In genomic region chr7:157444843-157445135, GRCh38 we compare ENCODE assay signal across 20 cellular contexts.
DNase-seq lines count a peak whose midpoint lies in the region; ATAC-seq, FAIRE-seq and TF ChIP-seq lines count a peak whose summit lies in the region.
"Had no signal": no experiment of that assay in that cellular context is flagged by ENCODE, and none has a peak within 500 bp of the region (broad histone marks: within the 10 kb centered on the region; RNA-seq: fewer than 3 reads in every experiment).

No MANE protein-coding gene starts in this region.

- H3K14ac ChIP-seq in neuronal stem cell (ENCODE audit: low read length), result no peak overlapping the region

- no peaks in the 10 kb centered on the region for H3K9me3 ChIP-seq in kidney (ENCODE audit: control insufficient read depth in 1 of 2, low read length in 2 of 2)
- H3K9me3 ChIP-seq in neuronal stem cell (replicated peaks in 1 of 2; ENCODE audit: control insufficient read depth in 2 of 2, insufficient read depth in 1 of 2, low read depth in 1 of 2, low read length in 2 of 2), result peaks cover 8 to 27% of the 10 kb centered on the region in 2 donors
- H3K9me3 ChIP-seq: HAP-1 had no signal

- H4K91ac ChIP-seq in neuronal stem cell (ENCODE audit: low read depth, low read length, poor library complexity), result no peak overlapping the region

- no peak overlapping the region for H2BK5ac ChIP-seq in neuronal stem cell (ENCODE audit: low read length)

- no peaks in the 10 kb centered on the region for H3K27me3 ChIP-seq in neuronal stem cell (ENCODE audit: control insufficient read depth in 3 of 3, insufficient read depth in 3 of 3, low read depth in 1 of 3, low read length in 3 of 3)

- no peak overlapping the region for H3K18ac ChIP-seq in neuronal stem cell (ENCODE audit: low read length)

- H3K4me1 ChIP-seq in kidney (ENCODE audit: control insufficient read depth in 1 of 2, insufficient read depth in 1 of 2, low read depth in 1 of 2, low read length in 2 of 2), result no peaks in the 10 kb centered on the region
- no peaks in the 10 kb centered on the region for H3K4me1 ChIP-seq in neuronal stem cell (ENCODE audit: control insufficient read depth in 2 of 2, insufficient read depth in 1 of 2, low read depth in 1 of 2, low read length in 2 of 2)
- H3K4me1 ChIP-seq: HAP-1 had no signal

- no peak overlapping the region for H3K4ac ChIP-seq in neuronal stem cell (ENCODE audit: low read length)

- WGBS in neuronal stem cell (ENCODE audit: extremely low coverage in 2 of 2, insufficient read length in 2 of 2, insufficient replicate concordance in 1 of 2), 2 donors, result no CpG with 5 or more reads among the region's 9 CpGs

- H3K9ac ChIP-seq in kidney (ENCODE audit: low read length in 2 of 2), result no peak overlapping the region
- H3K9ac ChIP-seq in neuronal stem cell (ENCODE audit: low read depth, low read length, poor library complexity), result no peak overlapping the region

- no peak for TF ChIP-seq CTCF in kidney (IDR thresholded peaks at IDR 0.05; ENCODE audit: borderline replicate concordance, extremely low read depth, insufficient read depth)

- no peaks in the 10 kb centered on the region for H3K36me3 ChIP-seq in kidney (ENCODE audit: control insufficient read depth in 1 of 2, insufficient read depth in 2 of 2, low read length in 2 of 2)
- no peaks in the 10 kb centered on the region for H3K36me3 ChIP-seq in neuronal stem cell (replicated peaks in 1 of 2; ENCODE audit: control insufficient read depth in 2 of 2, insufficient read depth in 2 of 2, low read length in 2 of 2)
- H3K36me3 ChIP-seq: HAP-1 had no signal

- DNase-seq in activated effector memory CD4-positive, alpha-beta T cell treated with anti-CD3 and anti-CD28 coated beads, Interleukin-2, amount 50 U/mL, for 16 hours, result peak; percentile 36
- no peak for DNase-seq in activated effector memory CD4-positive, alpha-beta T cell treated with Interleukin-2 at 50 U/mL for 16 hours
- DNase-seq in kidney, result peak; percentile 33
- DNase-seq in neuronal stem cell (ENCODE audit: low spot score), result no peak
- DNase-seq in KG1 (lab: John Stamatoyannopoulos, UW), result no peak
- DNase-seq in COLO668 (lab: John Stamatoyannopoulos, UW; ENCODE audit: unreplicated experiment), result no peak
- DNase-seq: ACHN; CD4-positive, alpha-beta memory T cell; COR-L47; DMS153; DMS79 treated with DMSO at 0.1 percent for 48 hours; EL had no signal

- H3K27ac ChIP-seq in kidney (ENCODE audit: low read depth in 2 of 2, low read length in 2 of 2) (no peak overlapping the region), neuronal stem cell (replicated peaks; ENCODE audit: low read length) (no peak overlapping the region)
- H3K27ac ChIP-seq: C4-2B had no signal

- H3K4me3 ChIP-seq in kidney (ENCODE audit: low read length in 2 of 2) (no peak overlapping the region), neuronal stem cell (ENCODE audit: low read length in 2 of 2) (no peak overlapping the region)
- H3K4me3 ChIP-seq: HAP-1 had no signal

- no peak overlapping the region for H2BK12ac ChIP-seq in neuronal stem cell (ENCODE audit: low read length)

- H4K8ac ChIP-seq in neuronal stem cell (ENCODE audit: low read depth, low read length), result no peak overlapping the region

- FAIRE-seq in kidney (lab: Jason Lieb, UNC), result no peak
- FAIRE-seq: D721Med, G401.6, GM12891, GM19239, H1 had no signal

- intact Hi-C loops in kidney (cut with DNase I), result no loop called here

- ATAC-seq in HG03378 (IDR thresholded peaks at IDR 0.05; ENCODE audit: unreplicated experiment), result no peak

- H2BK15ac ChIP-seq in neuronal stem cell (ENCODE audit: low read length), result peak overlapping the region; percentile 2

- no peak overlapping the region for H2AFZ ChIP-seq in neuronal stem cell (ENCODE audit: low read length)

- H3K23ac ChIP-seq in neuronal stem cell (ENCODE audit: low read depth, low read length, poor library complexity), result no peak overlapping the region

- H2BK120ac ChIP-seq in neuronal stem cell (ENCODE audit: low read depth, low read length), result no peak overlapping the region

- no peak overlapping the region for H3K4me2 ChIP-seq in neuronal stem cell (ENCODE audit: insufficient read depth, low read length, poor library complexity, severe bottlenecking)

- H2AK5ac ChIP-seq in neuronal stem cell (ENCODE audit: low read depth, low read length), result no peak overlapping the region

- no peaks in the 10 kb centered on the region for H3K79me1 ChIP-seq in neuronal stem cell (ENCODE audit: low read depth, low read length)

Comparison
In these comparisons a context has a peak if more than half of its experiments do, and no peak if none do; other contexts are left out.
1. DNase-seq: peak in activated effector memory CD4-positive, alpha-beta T cell treated with anti-CD3 and anti-CD28 coated beads, Interleukin-2, amount 50 U/mL, for 16 hours (single experiment) and kidney (single experiment); none in activated effector memory CD4-positive, alpha-beta T cell treated with Interleukin-2 at 50 U/mL for 16 hours (single experiment), neuronal stem cell (single experiment), KG1 (single experiment) and COLO668 (single experiment).